In the genomic region with DNA sequence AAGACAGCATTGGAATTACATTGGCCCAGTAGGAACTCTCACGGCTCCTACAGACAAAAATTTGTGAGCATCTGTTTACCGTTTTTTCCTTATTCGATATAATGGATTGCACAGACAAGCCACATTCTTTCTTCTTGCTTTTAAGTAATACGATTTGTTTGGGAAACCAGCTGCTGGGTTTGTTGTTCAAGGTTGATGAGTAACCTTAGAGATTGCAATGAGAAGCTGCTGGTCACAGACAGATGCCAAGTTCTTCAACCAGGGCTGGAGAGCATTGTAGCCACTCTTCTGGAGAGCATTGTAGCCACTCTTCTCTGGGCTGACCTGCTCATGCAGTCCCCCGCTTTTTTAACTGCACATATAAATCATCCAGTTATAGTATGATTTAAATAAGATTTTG, we compare ENCODE assay signal across 10 cellular contexts. TPM values are rescaled to one million over a fixed set of nuclear protein-coding genes. Genes with fewer than 3 reads are reported as not detected.
DNase-seq lines count a peak whose midpoint lies in the region; ATAC-seq and TF ChIP-seq lines count a peak whose summit lies in the region.
"Had no signal": no experiment of that assay in that cellular context is flagged by ENCODE, and none has a peak within 500 bp of the region (broad histone marks: within the 10 kb centered on the region; RNA-seq: fewer than 3 reads in every experiment).

No MANE protein-coding gene starts in this region.

- H3K9me3 ChIP-seq in DND-41 (ENCODE audit: insufficient read depth, low read length, severe bottlenecking) = no peaks in the 10 kb centered on the region
- no peaks in the 10 kb centered on the region for H3K9me3 ChIP-seq in neural progenitor cell (ENCODE audit: low read depth)

- H3K27ac ChIP-seq in DND-41 (ENCODE audit: low read length) (no peak overlapping the region), neural progenitor cell (no peak overlapping the region)

- H3F3A ChIP-seq in neural progenitor cell (ENCODE audit: low read depth) = peaks cover 6% of the 10 kb centered on the region

- TF ChIP-seq CTCF in DND-41 (IDR thresholded peaks at IDR 0.05; ENCODE audit: borderline replicate concordance, extremely low read depth, low read length, poor library complexity, severe bottlenecking) (no peak), neural progenitor cell (IDR thresholded peaks at IDR 0.05) (no peak), omental fat pad (IDR thresholded peaks at IDR 0.05) (no peak)

- H2AFZ ChIP-seq in DND-41 (ENCODE audit: low read depth, low read length) (peak overlapping the region; percentile 84; the same call in 1 of the 2 replicates), neural progenitor cell (replicated peaks) (no peak overlapping the region)

- H3K36me3 ChIP-seq in DND-41 (ENCODE audit: insufficient read depth, low read length) (no peaks in the 10 kb centered on the region; the same call in 1 of the 2 replicates), neural progenitor cell (no peaks in the 10 kb centered on the region)

- ATAC-seq in DND-41 (ENCODE audit: insufficient read depth, low read depth) (no peak), HG03354 (IDR thresholded peaks at IDR 0.05; ENCODE audit: poor library complexity, severe bottlenecking, unreplicated experiment) (no peak), omental fat pad (ENCODE audit: low FRiP score) (no peak), HG02885 (IDR thresholded peaks at IDR 0.05; ENCODE audit: poor library complexity, unreplicated experiment) (no peak), HG03139 (IDR thresholded peaks at IDR 0.05; ENCODE audit: unreplicated experiment) (no peak)

- H3K4me3 Mint-ChIP-seq in neural progenitor cell = peak overlapping the region; percentile 88

- TF ChIP-seq POLR2A in erythroblast (IDR thresholded peaks at IDR 0.05; ENCODE audit: low read length) = no peak

- peaks cover 32% of the 10 kb centered on the region for H3K4me1 ChIP-seq in DND-41 (ENCODE audit: insufficient read depth, low read length)
- H3K4me1 ChIP-seq in neural progenitor cell = peaks cover 15% of the 10 kb centered on the region

- no peak for DNase-seq in DND-41
- peak; percentile 19 for DNase-seq in NCI-H69 (lab: John Stamatoyannopoulos, UW)
- DNase-seq in erythroblast (lab: John Stamatoyannopoulos, UW) = peak; percentile 8 to 15
- DNase-seq in neural progenitor cell (ENCODE audit: low spot score) = no peak
- DNase-seq in omental fat pad (ENCODE audit: low spot score) = no peak
- DNase-seq: stimulated activated CD4-positive, alpha-beta T cell treated with anti-CD3 and anti-CD28 coated beads, Interleukin-2, amount 100 ng/mL, for 24 hours had no signal

- H3K4me1 Mint-ChIP-seq in neural progenitor cell = peaks cover 13% of the 10 kb centered on the region

- H3K27me3 ChIP-seq in DND-41 (ENCODE audit: insufficient read depth, low read length, poor library complexity) (peaks cover 15% of the 10 kb centered on the region), neural progenitor cell (peaks cover 34% of the 10 kb centered on the region)
- H3K27me3 ChIP-seq: SJSA1 had no signal

- no peak overlapping the region for H3K9ac ChIP-seq in DND-41 (ENCODE audit: low read depth, low read length)
- H3K9ac ChIP-seq in neural progenitor cell = no peak overlapping the region

- H3K79me2 ChIP-seq in DND-41 (ENCODE audit: insufficient read depth, low read length) = peaks cover 23% of the 10 kb centered on the region
- peaks cover 36% of the 10 kb centered on the region for H3K79me2 ChIP-seq in neural progenitor cell (ENCODE audit: low read depth)

- H3K9me3 Mint-ChIP-seq in neural progenitor cell = no peaks in the 10 kb centered on the region

- H3K4me2 ChIP-seq in DND-41 (ENCODE audit: insufficient read depth, low read length) = 0 out of 2 replicates have a peak overlapping the region, but pooled peaks have one; percentile 92
- H3K4me2 ChIP-seq in neural progenitor cell = peak overlapping the region; percentile 77

- H3K27me3 Mint-ChIP-seq in neural progenitor cell (ENCODE audit: insufficient read depth, low read depth) = peaks cover 10% of the 10 kb centered on the region

- H3K4me3 ChIP-seq in DND-41 (ENCODE audit: low read depth in 1 of 2, low read length in 2 of 2) (no peak overlapping the region), neural progenitor cell (no peak overlapping the region)

- peaks cover 3% of the 10 kb centered on the region for H3K36me3 Mint-ChIP-seq in neural progenitor cell

- H3K27ac Mint-ChIP-seq in neural progenitor cell = no peak overlapping the region

- peaks cover 10% of the 10 kb centered on the region; the same call in 1 of the 2 replicates for H4K20me1 ChIP-seq in DND-41 (ENCODE audit: insufficient read depth, low read length)
- peaks cover 21% of the 10 kb centered on the region for H4K20me1 ChIP-seq in neural progenitor cell (ENCODE audit: low read depth)

RNA-seq across cellular contexts. Expression of a gene that starts 1.4 kb away (rescaled TPM):
- total RNA-seq in neural progenitor cell (ENCODE audit: low replicate concordance) = 31.1 and 46.3 TPM in 2 replicates
- total RNA-seq in omental fat pad = 10 to 100 TPM; 33.3 to 98.2 (median 52.4) TPM

RNA-seq across cellular contexts. Expression of a gene that starts 26.8 kb away (rescaled TPM):
- total RNA-seq in neural progenitor cell (ENCODE audit: low replicate concordance) (25.1 and 32.8 TPM in 2 replicates), omental fat pad (10 to 100 TPM in 2 of 4 donors, 1 to 10 TPM in 2; 4.1 to 11.4 (median 8.3) TPM)

Comparison
In these comparisons a context has a peak if more than half of its experiments do, and no peak if none do; other contexts are left out.
1. DNase-seq: peak in NCI-H69 (single experiment) and erythroblast (2 of 2); none in DND-41 (single experiment), neural progenitor cell (single experiment) and omental fat pad (single experiment).